ENCODE assay signal across 18 cellular contexts in genomic region chr3:114627760-114628159, GRCh38.
DNase-seq lines count a peak whose midpoint lies in the region; FAIRE-seq and TF ChIP-seq lines count a peak whose summit lies in the region.
"Had no signal": no experiment of that assay in that cellular context is flagged by ENCODE, and none has a peak within 500 bp of the region (broad histone marks: within the 10 kb centered on the region; RNA-seq: fewer than 3 reads in every experiment).

No MANE protein-coding gene starts in this region.

- no peak for TF ChIP-seq CTCF in esophagus muscularis mucosa (IDR thresholded peaks at IDR 0.05)
- no peak for TF ChIP-seq CTCF in kidney (IDR thresholded peaks at IDR 0.05; ENCODE audit: borderline replicate concordance, extremely low read depth, insufficient read depth)
- TF ChIP-seq CTCF in stomach (IDR thresholded peaks at IDR 0.05): no peak
- no peak for TF ChIP-seq CTCF in A673 (conservative IDR thresholded peaks at IDR 0.05; ENCODE audit: low read depth, low read length)
- TF ChIP-seq CTCF in dorsolateral prefrontal cortex (IDR thresholded peaks at IDR 0.05 in 54 of 56, conservative IDR thresholded peaks at IDR 0.05 in 2 of 56; ENCODE audit: low read depth in 1 of 56, partially characterized antibody in 56 of 56): no peak

- no peaks in the 10 kb centered on the region for H3K9me3 Mint-ChIP-seq in immature natural killer cell

- POLR2A ChIA-PET in A673 (lab: Charles Lee; ENCODE audit: low non-redundant PET): no interaction called here

- H3K4me1 Mint-ChIP-seq in immature natural killer cell: peaks cover 0 to 2% of the 10 kb centered on the region in 2 donors

- H3K27ac ChIP-seq in esophagus muscularis mucosa (replicated peaks in 1 of 4): peak overlapping the region; percentile 49 to 95 (median 94)
- peak overlapping the region; percentile 12 to 15 for H3K27ac ChIP-seq in kidney (ENCODE audit: low read depth in 2 of 2, low read length in 2 of 2)
- H3K27ac ChIP-seq in stomach: peak overlapping the region in 3 of 5 donors; percentile 85 to 95 (median 89)
- H3K27ac ChIP-seq in A673 (ENCODE audit: low read depth, low read length, poor library complexity, severe bottlenecking): no peak overlapping the region
- H3K27ac ChIP-seq in dorsolateral prefrontal cortex: peak overlapping the region in 7 of 59 donors; percentile 4 to 97 (median 21)
- H3K27ac ChIP-seq: HL-60, VCaP had no signal

- H3K4me3 ChIP-seq in esophagus muscularis mucosa (no peak overlapping the region), kidney (ENCODE audit: low read length in 2 of 2) (no peak overlapping the region), stomach (no peak overlapping the region), A673 (ENCODE audit: low read depth, low read length, poor library complexity, severe bottlenecking) (no peak overlapping the region), dorsolateral prefrontal cortex (no peak overlapping the region)

- H3K9me3 ChIP-seq in esophagus muscularis mucosa (no peaks in the 10 kb centered on the region), kidney (ENCODE audit: control insufficient read depth in 1 of 2, low read length in 2 of 2) (no peaks in the 10 kb centered on the region), stomach (no peaks in the 10 kb centered on the region), A673 (ENCODE audit: low read depth, low read length, poor library complexity, severe bottlenecking) (no peaks in the 10 kb centered on the region)
- H3K9me3 ChIP-seq: BE2C had no signal

- intact Hi-C loops in esophagus muscularis mucosa (cut with DNase I): no loop called here
- intact Hi-C loops in kidney (cut with DNase I): no loop called here
- intact Hi-C loops in stomach (cut with DNase I; ENCODE audit: low total_unique reads): no loop called here
- intact Hi-C loops in A673 (cut with micrococcal nuclease; ENCODE audit: unreplicated experiment): no loop called here
- intact Hi-C loops in dorsolateral prefrontal cortex (cut with DNase I): loop anchor here in 1 of 2 donors (10.0 kb wide), 2 partner anchors 127 to 173 kb away; no protein-coding TSS in a partner anchor

- FAIRE-seq in kidney (lab: Jason Lieb, UNC): no peak

- CTCF ChIA-PET in A673 (lab: Charles Lee): no interaction called here

- TF ChIP-seq EP300 in esophagus muscularis mucosa (IDR thresholded peaks at IDR 0.05) (no peak), stomach (IDR thresholded peaks at IDR 0.05) (no peak)

- no peak overlapping the region for H3K9ac ChIP-seq in kidney (ENCODE audit: low read length in 2 of 2)

- 74% methylated on average over 4 of the region's 4 CpGs for WGBS in esophagus muscularis mucosa
- 70 to 91% (median 83%) methylated on average over 4 of the region's 4 CpGs for WGBS in stomach, 5 donors

- DNase-seq in GM04504 (ENCODE audit: low read depth) (peak; percentile 44), esophagus muscularis mucosa (ENCODE audit: extremely low spot score) (no peak), kidney (peak; percentile 54), stomach (no peak), A673 (ENCODE audit: low spot score) (no peak), medulla oblongata (ENCODE audit: extremely low spot score) (no peak), immature natural killer cell (no peak), dorsolateral prefrontal cortex (no peak)
- DNase-seq: activated effector memory CD4-positive, alpha-beta T cell treated with Interleukin-2 at 50 U/mL for 16 hours; BE2C; effector CD4-positive, alpha-beta T cell; glutamatergic neuron; Karpas-422; PC-3; stimulated activated CD4-positive, alpha-beta T cell treated with anti-CD3 and anti-CD28 coated beads, Interleukin-4, amount 100 ng/mL, for 1 hour; SW 1271 had no signal

- no peaks in the 10 kb centered on the region for H3K27me3 Mint-ChIP-seq in immature natural killer cell (ENCODE audit: low read depth in 3 of 3)

- BruUV-seq in A673 (replicated peaks; lab: Mats Ljungman, UMichigan): no TSS peak

- H3K27ac Mint-ChIP-seq in immature natural killer cell: no peak overlapping the region

- H3K36me3 Mint-ChIP-seq in immature natural killer cell: peaks cover 0 to 7% (median 0%) of the 10 kb centered on the region in 3 donors

- peaks cover 41 to 58% (median 49%) of the 10 kb centered on the region in 4 donors for H3K4me1 ChIP-seq in esophagus muscularis mucosa
- H3K4me1 ChIP-seq in kidney (ENCODE audit: control insufficient read depth in 1 of 2, insufficient read depth in 1 of 2, low read depth in 1 of 2, low read length in 2 of 2): peaks cover 15 to 37% of the 10 kb centered on the region in 2 donors
- H3K4me1 ChIP-seq in stomach: peaks cover 3 to 53% (median 23%) of the 10 kb centered on the region in 4 donors
- peaks cover 5% of the 10 kb centered on the region for H3K4me1 ChIP-seq in A673 (ENCODE audit: insufficient read depth, low read length, poor library complexity, severe bottlenecking)

- no peaks in the 10 kb centered on the region for H3K27me3 ChIP-seq in esophagus muscularis mucosa
- no peaks in the 10 kb centered on the region for H3K27me3 ChIP-seq in stomach
- H3K27me3 ChIP-seq in A673 (replicated peaks; ENCODE audit: insufficient read depth, low read depth, low read length, poor library complexity): no peaks in the 10 kb centered on the region
- H3K27me3 ChIP-seq in dorsolateral prefrontal cortex: no peaks in the 10 kb centered on the region
- H3K27me3 ChIP-seq: BE2C had no signal

- H3K4me3 Mint-ChIP-seq in immature natural killer cell: no peak overlapping the region

- H3K36me3 ChIP-seq in esophagus muscularis mucosa (no peaks in the 10 kb centered on the region), kidney (ENCODE audit: control insufficient read depth in 1 of 2, insufficient read depth in 2 of 2, low read length in 2 of 2) (peaks cover 0 to 3% of the 10 kb centered on the region in 2 donors), stomach (no peaks in the 10 kb centered on the region), A673 (ENCODE audit: insufficient read depth, low read length, poor library complexity, severe bottlenecking) (no peaks in the 10 kb centered on the region)
- H3K36me3 ChIP-seq: BE2C had no signal

- TF ChIP-seq POLR2A in esophagus muscularis mucosa (IDR thresholded peaks at IDR 0.05; ENCODE audit: low read depth): no peak
- no peak for TF ChIP-seq POLR2A in stomach (IDR thresholded peaks at IDR 0.05)

Comparison
In these comparisons a context has a peak if more than half of its experiments do, and no peak if none do; other contexts are left out.
1. DNase-seq: peak in GM04504 (single experiment) and kidney (single experiment); none in esophagus muscularis mucosa (single experiment), stomach (single experiment), A673 (single experiment), medulla oblongata (single experiment), immature natural killer cell (0 of 3) and dorsolateral prefrontal cortex (0 of 10).